In genomic region chr1:203328714-203329122, GRCh38 we compare ENCODE assay signal across 9 cellular contexts. TPM values are rescaled to one million over a fixed set of nuclear protein-coding genes. Genes with fewer than 3 reads are reported as not detected.
A peak's percentile ranks its signal among the peaks of the same experiment; 100 is the strongest.
DNase-seq lines count a peak whose midpoint lies in the region; ATAC-seq and TF ChIP-seq lines count a peak whose summit lies in the region.
"Had no signal": no experiment of that assay in that cellular context is flagged by ENCODE, and none has a peak within 500 bp of the region (broad histone marks: within the 10 kb centered on the region; RNA-seq: fewer than 3 reads in every experiment).

No MANE protein-coding gene starts in this region.

- H3K9ac ChIP-seq in Loucy (ENCODE audit: low read depth, low read length, poor library complexity, severe bottlenecking), result peak overlapping the region; percentile 93

- peaks cover 14% of the 10 kb centered on the region; the same call in 1 of the 2 replicates for H3K79me2 ChIP-seq in Loucy (ENCODE audit: insufficient read depth, low read length)

- peaks cover 63% of the 10 kb centered on the region for H3K4me1 ChIP-seq in Loucy (ENCODE audit: insufficient read depth, low read length, poor library complexity, severe bottlenecking)

- CTCF ChIA-PET in Calu3 (lab: Charles Lee), result no interaction called here

- peak overlapping the region; percentile 1 for H3K4me3 Mint-ChIP-seq in Calu3 (ENCODE audit: low read depth, unreplicated experiment)
- peak overlapping the region; percentile 85 for H3K4me3 Mint-ChIP-seq in activated T-helper 17 cell treated with anti-CD3 and anti-CD28 coated beads, Interleukin-2, amount 50 U/mL, for 72 hours
- peak overlapping the region; percentile 82 for H3K4me3 Mint-ChIP-seq in natural killer cell
- no peak overlapping the region for H3K4me3 Mint-ChIP-seq in activated T-helper 1 cell treated with anti-CD3 and anti-CD28 coated beads, Interleukin-12 subunit alpha, Interleukin-12 subunit beta, Interleukin-2, Interleukin-4 antibody, amounts not matched to agents 30 ng/mL and 10 ng/mL and 1 ng/mL, durations not matched to agents 14 hours and 24 hours and 36 hours

- DNase-seq in Calu3, result peak; percentile 58
- no peak for DNase-seq in natural killer cell
- no peak for DNase-seq in SW 1271 (lab: John Stamatoyannopoulos, UW)
- no peak for DNase-seq in activated T-helper 1 cell treated with anti-CD3 and anti-CD28 coated beads, Interleukin-12 subunit alpha, Interleukin-12 subunit beta, Interleukin-2, Interleukin-4 antibody, amounts not matched to agents 30 ng/mL and 10 ng/mL and 1 ng/mL, durations not matched to agents 14 hours and 24 hours and 36 hours (ENCODE audit: low spot score)

- peak overlapping the region; percentile 93 for H3K4me2 ChIP-seq in Loucy (ENCODE audit: low read depth, low read length, poor library complexity, severe bottlenecking)

- BruUV-seq in Calu3 (replicated peaks; lab: Mats Ljungman, UMichigan), result no TSS peak

- no peak for ATAC-seq in activated T-helper 17 cell treated with anti-CD3 and anti-CD28 coated beads, Interleukin-2, amount 50 U/mL, for 72 hours (replicated peaks)
- ATAC-seq in natural killer cell (no peak), GM19023 (IDR thresholded peaks at IDR 0.05; ENCODE audit: unreplicated experiment) (no peak), GM21381 (IDR thresholded peaks at IDR 0.05; ENCODE audit: unreplicated experiment) (no peak)

- no peaks in the 10 kb centered on the region for H3F3A ChIP-seq in Loucy (ENCODE audit: low read depth)

- no peaks in the 10 kb centered on the region for H4K20me1 ChIP-seq in Loucy (ENCODE audit: insufficient read depth, low read length, poor library complexity, severe bottlenecking)

- H3K9me2 ChIP-seq in Loucy (replicated peaks; ENCODE audit: low read depth, low read length), result no peaks in the 10 kb centered on the region

- H3K9me3 ChIP-seq in Loucy (ENCODE audit: insufficient read depth, low read depth, low read length), result no peaks in the 10 kb centered on the region
- H3K9me3 ChIP-seq: thoracic aorta had no signal

- intact Hi-C loops in Calu3 (cut with micrococcal nuclease; ENCODE audit: unreplicated experiment), result loop anchor here (2.0 kb wide), 1 partner anchor 56 kb away; no protein-coding TSS in a partner anchor
- intact Hi-C loops in natural killer cell (cut with micrococcal nuclease), result loop anchor here (10.0 kb wide), 1 partner anchor 1956 kb away; no protein-coding TSS in a partner anchor
- intact Hi-C loops in activated T-helper 1 cell treated with anti-CD3 and anti-CD28 coated beads, Interleukin-12 subunit alpha, Interleukin-12 subunit beta, Interleukin-2, Interleukin-4 antibody, amounts not matched to agents 30 ng/mL and 10 ng/mL and 1 ng/mL, durations not matched to agents 14 hours and 24 hours and 36 hours (cut with micrococcal nuclease), result loop anchor here (1.0 to 10.0 kb wide), 11 partner anchors 8 to 1179 kb away; partner anchors contain the start of genes ATP2B4, LAX1, PPFIA4 and PPP1R15B

- no peak overlapping the region for H2AFZ ChIP-seq in Loucy (ENCODE audit: low read length)

- H3K36me3 Mint-ChIP-seq in Calu3 (ENCODE audit: insufficient read depth, unreplicated experiment) (peaks cover 10% of the 10 kb centered on the region), natural killer cell (no peaks in the 10 kb centered on the region)
- peaks cover 5% of the 10 kb centered on the region for H3K36me3 Mint-ChIP-seq in activated T-helper 17 cell treated with anti-CD3 and anti-CD28 coated beads, Interleukin-2, amount 50 U/mL, for 72 hours (ENCODE audit: low read depth)
- no peaks in the 10 kb centered on the region for H3K36me3 Mint-ChIP-seq in activated T-helper 1 cell treated with anti-CD3 and anti-CD28 coated beads, Interleukin-12 subunit alpha, Interleukin-12 subunit beta, Interleukin-2, Interleukin-4 antibody, amounts not matched to agents 30 ng/mL and 10 ng/mL and 1 ng/mL, durations not matched to agents 14 hours and 24 hours and 36 hours (ENCODE audit: low read depth)

- H3K27ac Mint-ChIP-seq in Calu3 (ENCODE audit: unreplicated experiment) (no peak overlapping the region), natural killer cell (peak overlapping the region; percentile 94 to 99)
- peak overlapping the region; percentile 96 for H3K27ac Mint-ChIP-seq in activated T-helper 17 cell treated with anti-CD3 and anti-CD28 coated beads, Interleukin-2, amount 50 U/mL, for 72 hours
- no peak overlapping the region for H3K27ac Mint-ChIP-seq in activated T-helper 1 cell treated with anti-CD3 and anti-CD28 coated beads, Interleukin-12 subunit alpha, Interleukin-12 subunit beta, Interleukin-2, Interleukin-4 antibody, amounts not matched to agents 30 ng/mL and 10 ng/mL and 1 ng/mL, durations not matched to agents 14 hours and 24 hours and 36 hours

- no peaks in the 10 kb centered on the region for H3K36me3 ChIP-seq in Loucy (ENCODE audit: insufficient read depth, low read length)
- H3K36me3 ChIP-seq: thoracic aorta had no signal

- H3K27me3 Mint-ChIP-seq in Calu3 (ENCODE audit: unreplicated experiment) (peaks cover 38% of the 10 kb centered on the region), natural killer cell (ENCODE audit: low read depth in 2 of 2) (no peaks in the 10 kb centered on the region)
- no peaks in the 10 kb centered on the region for H3K27me3 Mint-ChIP-seq in activated T-helper 17 cell treated with anti-CD3 and anti-CD28 coated beads, Interleukin-2, amount 50 U/mL, for 72 hours
- peaks cover 2% of the 10 kb centered on the region for H3K27me3 Mint-ChIP-seq in activated T-helper 1 cell treated with anti-CD3 and anti-CD28 coated beads, Interleukin-12 subunit alpha, Interleukin-12 subunit beta, Interleukin-2, Interleukin-4 antibody, amounts not matched to agents 30 ng/mL and 10 ng/mL and 1 ng/mL, durations not matched to agents 14 hours and 24 hours and 36 hours (ENCODE audit: insufficient read depth)

- H3K27me3 ChIP-seq in Loucy (ENCODE audit: insufficient read depth, low read length, poor library complexity, severe bottlenecking), result no peaks in the 10 kb centered on the region

- peak; percentile 19 for TF ChIP-seq CTCF in Calu3 (IDR thresholded peaks at IDR 0.05; ENCODE audit: unreplicated experiment)
- no peak for TF ChIP-seq CTCF in Loucy (conservative IDR thresholded peaks at IDR 0.05; ENCODE audit: low read length)
- no peak for TF ChIP-seq CTCF in natural killer cell (IDR thresholded peaks at IDR 0.05)

- H3K9me3 Mint-ChIP-seq in Calu3 (ENCODE audit: low read depth, unreplicated experiment) (no peaks in the 10 kb centered on the region), natural killer cell (no peaks in the 10 kb centered on the region)
- H3K9me3 Mint-ChIP-seq in activated T-helper 17 cell treated with anti-CD3 and anti-CD28 coated beads, Interleukin-2, amount 50 U/mL, for 72 hours, result no peaks in the 10 kb centered on the region
- no peaks in the 10 kb centered on the region for H3K9me3 Mint-ChIP-seq in activated T-helper 1 cell treated with anti-CD3 and anti-CD28 coated beads, Interleukin-12 subunit alpha, Interleukin-12 subunit beta, Interleukin-2, Interleukin-4 antibody, amounts not matched to agents 30 ng/mL and 10 ng/mL and 1 ng/mL, durations not matched to agents 14 hours and 24 hours and 36 hours

- H3K4me1 Mint-ChIP-seq in Calu3 (ENCODE audit: low read depth, unreplicated experiment) (peaks cover 21% of the 10 kb centered on the region), natural killer cell (peaks cover 48 to 51% of the 10 kb centered on the region in 2 donors)
- H3K4me1 Mint-ChIP-seq in activated T-helper 17 cell treated with anti-CD3 and anti-CD28 coated beads, Interleukin-2, amount 50 U/mL, for 72 hours, result peaks cover 28% of the 10 kb centered on the region
- peaks cover 49% of the 10 kb centered on the region for H3K4me1 Mint-ChIP-seq in activated T-helper 1 cell treated with anti-CD3 and anti-CD28 coated beads, Interleukin-12 subunit alpha, Interleukin-12 subunit beta, Interleukin-2, Interleukin-4 antibody, amounts not matched to agents 30 ng/mL and 10 ng/mL and 1 ng/mL, durations not matched to agents 14 hours and 24 hours and 36 hours (ENCODE audit: low read depth)

- peak overlapping the region; percentile 66 for H3K4me3 ChIP-seq in Loucy (ENCODE audit: low read length, poor library complexity, severe bottlenecking)

RNA-seq across cellular contexts. Expression of gene FMOD, which starts 22.2 kb away (rescaled TPM):
- not detected in 2 replicates for total RNA-seq in Calu3 (2022)
- under 1 TPM in 1 of 2 donors, not detected in 1; 0.26 TPM for total RNA-seq in activated T-helper 17 cell treated with anti-CD3 and anti-CD28 coated beads, Interleukin-2, amount 50 U/mL, for 72 hours
- total RNA-seq in natural killer cell, result not detected
- 3.4 and 4.1 TPM in 2 replicates for total RNA-seq in activated T-helper 1 cell treated with anti-CD3 and anti-CD28 coated beads, Interleukin-12 subunit alpha, Interleukin-12 subunit beta, Interleukin-2, Interleukin-4 antibody, amounts not matched to agents 30 ng/mL and 10 ng/mL and 1 ng/mL, durations not matched to agents 14 hours and 24 hours and 36 hours

RNA-seq across cellular contexts. Expression of gene BTG2, which starts 23.4 kb away (rescaled TPM):
- total RNA-seq in Calu3 (2022) (2.7 and 4.9 TPM in 2 replicates), natural killer cell (1,000 to 10,000 TPM in 1 of 3 donors, 100 to 1,000 TPM in 2; 499 to 1,024 (median 851) TPM)
- total RNA-seq in activated T-helper 17 cell treated with anti-CD3 and anti-CD28 coated beads, Interleukin-2, amount 50 U/mL, for 72 hours, result 100 to 1,000 TPM in 1 of 2 donors, 10 to 100 TPM in 1; 91.3 to 340 TPM
- total RNA-seq in activated T-helper 1 cell treated with anti-CD3 and anti-CD28 coated beads, Interleukin-12 subunit alpha, Interleukin-12 subunit beta, Interleukin-2, Interleukin-4 antibody, amounts not matched to agents 30 ng/mL and 10 ng/mL and 1 ng/mL, durations not matched to agents 14 hours and 24 hours and 36 hours, result 137 and 139 TPM in 2 replicates

Comparison
In these comparisons a context has a peak if more than half of its experiments do, and no peak if none do; other contexts are left out.
1. H3K27ac Mint-ChIP-seq: peak in activated T-helper 17 cell treated with anti-CD3 and anti-CD28 coated beads, Interleukin-2, amount 50 U/mL, for 72 hours (single experiment) and natural killer cell (2 of 2); none in Calu3 (single experiment) and activated T-helper 1 cell treated with anti-CD3 and anti-CD28 coated beads, Interleukin-12 subunit alpha, Interleukin-12 subunit beta, Interleukin-2, Interleukin-4 antibody, amounts not matched to agents 30 ng/mL and 10 ng/mL and 1 ng/mL, durations not matched to agents 14 hours and 24 hours and 36 hours (single experiment).
2. RNA of gene BTG2, which starts 23.4 kb away (total RNA-seq): 499 to 1,024 TPM in natural killer cell, 91.3 to 340 TPM in activated T-helper 17 cell treated with anti-CD3 and anti-CD28 coated beads, Interleukin-2, amount 50 U/mL, for 72 hours and 137 to 139 TPM in activated T-helper 1 cell treated with anti-CD3 and anti-CD28 coated beads, Interleukin-12 subunit alpha, Interleukin-12 subunit beta, Interleukin-2, Interleukin-4 antibody, amounts not matched to agents 30 ng/mL and 10 ng/mL and 1 ng/mL, durations not matched to agents 14 hours and 24 hours and 36 hours; 2.7 to 4.9 TPM in Calu3; every median in the first group is over 10 times any median in the second.